In the genomic region with DNA sequence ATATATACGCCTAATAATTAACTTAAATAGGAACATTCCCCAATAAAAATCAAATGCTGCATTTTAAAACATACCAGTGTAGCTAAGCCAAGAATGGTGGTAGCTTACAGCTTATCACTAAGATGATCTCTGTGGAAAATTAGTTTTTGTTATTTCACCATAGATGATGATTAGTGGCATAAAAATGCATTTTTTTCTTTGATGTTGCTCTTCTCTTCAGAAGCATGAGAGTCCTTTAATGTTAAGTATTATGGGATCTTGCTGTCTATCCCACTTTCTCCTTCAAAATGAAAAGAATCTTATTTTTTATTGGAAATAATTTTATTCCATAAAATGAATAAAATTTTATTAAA, we compare ENCODE assay signal across 17 cellular contexts.
A peak's percentile ranks its signal among the peaks of the same experiment; 100 is the strongest.
DNase-seq lines count a peak whose midpoint lies in the region; ATAC-seq, FAIRE-seq and TF ChIP-seq lines count a peak whose summit lies in the region.
"Had no signal": no experiment of that assay in that cellular context is flagged by ENCODE, and none has a peak within 500 bp of the region (broad histone marks: within the 10 kb centered on the region; RNA-seq: fewer than 3 reads in every experiment).

No MANE protein-coding gene starts in this region.

- H3K4me1 Mint-ChIP-seq in astrocyte (ENCODE audit: low read depth, unreplicated experiment): no peaks in the 10 kb centered on the region
- H3K4me1 Mint-ChIP-seq: CD14-positive monocyte had no signal

- CTCF ChIA-PET in mammary epithelial cell (lab: Charles Lee; ENCODE audit: low non-redundant PET): no interaction called here

- H3K4me3 Mint-ChIP-seq in astrocyte (ENCODE audit: unreplicated experiment): no peak overlapping the region
- H3K4me3 Mint-ChIP-seq: CD14-positive monocyte had no signal

- no peak overlapping the region for H3K9ac ChIP-seq in mammary epithelial cell (ENCODE audit: insufficient read depth, low read length)
- H3K9ac ChIP-seq in astrocyte (ENCODE audit: low read length): no peak overlapping the region
- H3K9ac ChIP-seq: KMS-11 had no signal

- H2AFZ ChIP-seq in mammary epithelial cell (ENCODE audit: low read depth, low read length) (no peak overlapping the region), astrocyte (ENCODE audit: low read depth, low read length) (no peak overlapping the region)

- in situ Hi-C loops in mammary epithelial cell (cut with MboI; ENCODE audit: low sequenced_read_pairs in 2 of 2): no loop called here

- H3K27me3 ChIP-seq in mammary epithelial cell (ENCODE audit: insufficient read depth, low read length) (no peaks in the 10 kb centered on the region), breast epithelium (no peaks in the 10 kb centered on the region), astrocyte (ENCODE audit: insufficient read depth, low read length) (no peaks in the 10 kb centered on the region)
- H3K27me3 ChIP-seq: SJSA1 had no signal

- intact Hi-C loops in mammary epithelial cell (cut with micrococcal nuclease) (no loop called here), breast epithelium (cut with DNase I; ENCODE audit: low total_unique reads) (no loop called here)

- no peaks in the 10 kb centered on the region for H3K27me3 Mint-ChIP-seq in astrocyte (ENCODE audit: low read depth, unreplicated experiment)

- dilution Hi-C loops in mammary epithelial cell (cut with HindIII; ENCODE audit: low sequenced_read_pairs): no loop called here

- H3K36me3 Mint-ChIP-seq in astrocyte (ENCODE audit: low read depth, unreplicated experiment): no peaks in the 10 kb centered on the region
- H3K36me3 Mint-ChIP-seq: CD14-positive monocyte had no signal

- H3K9me3 Mint-ChIP-seq in astrocyte (ENCODE audit: unreplicated experiment): no peaks in the 10 kb centered on the region

- H3K27ac ChIP-seq in mammary epithelial cell (ENCODE audit: insufficient read depth, low read depth, low read length): no peak overlapping the region
- no peak overlapping the region for H3K27ac ChIP-seq in breast epithelium
- no peak overlapping the region for H3K27ac ChIP-seq in astrocyte (ENCODE audit: low read depth, low read length)
- no peak overlapping the region for H3K27ac ChIP-seq in coronary artery
- H3K27ac ChIP-seq: KMS-11, SJSA1 had no signal

- TF ChIP-seq CTCF in mammary epithelial cell (conservative IDR thresholded peaks at IDR 0.05 in 1 of 2, IDR thresholded peaks at IDR 0.05 in 1 of 2; ENCODE audit: extremely low read depth in 1 of 2, insufficient read depth in 1 of 2, low read depth in 1 of 2, low read length in 2 of 2): no peak
- TF ChIP-seq CTCF in breast epithelium (IDR thresholded peaks at IDR 0.05): no peak
- no peak for TF ChIP-seq CTCF in astrocyte (IDR thresholded peaks at IDR 0.05; ENCODE audit: insufficient read depth, low read depth, low read length)
- TF ChIP-seq CTCF in fibroblast of pulmonary artery (IDR thresholded peaks at IDR 0.05; ENCODE audit: low read length, missing control alignments): no peak
- TF ChIP-seq CTCF in coronary artery (IDR thresholded peaks at IDR 0.05): no peak

- DNase-seq in mammary epithelial cell (peak; percentile 2), breast epithelium (ENCODE audit: low spot score in 2 of 2) (no peak), astrocyte (ENCODE audit: low read depth) (peak; percentile 2), fibroblast of pulmonary artery (ENCODE audit: low read depth) (peak; percentile 2), coronary artery (ENCODE audit: low spot score) (no peak)
- no peak for DNase-seq in stimulated activated CD4-positive, alpha-beta T cell treated with anti-CD3 and anti-CD28 coated beads, Interleukin-12 subunit alpha, Interleukin-12 subunit beta, amount 100 ng/mL, for 4 hours
- DNase-seq: Caco-2, GF-D8, NCI-H1092, NCI-H1694, NCI-H345 had no signal

- H3K4me3 ChIP-seq in mammary epithelial cell (replicated peaks in 1 of 3; ENCODE audit: insufficient read depth in 1 of 3, low read depth in 2 of 3, low read length in 3 of 3) (no peak overlapping the region), breast epithelium (no peak overlapping the region), astrocyte (ENCODE audit: insufficient read depth, low read depth, low read length) (no peak overlapping the region), fibroblast of pulmonary artery (replicated peaks; ENCODE audit: low read depth, low read length) (no peak overlapping the region), coronary artery (no peak overlapping the region)
- H3K4me3 ChIP-seq: SJSA1 had no signal

- H3K4me1 ChIP-seq in mammary epithelial cell (ENCODE audit: insufficient read depth, low read length) (no peaks in the 10 kb centered on the region), breast epithelium (no peaks in the 10 kb centered on the region), astrocyte (ENCODE audit: insufficient read depth, low read length) (no peaks in the 10 kb centered on the region)
- H3K4me1 ChIP-seq: Caco-2, SJSA1 had no signal

- no peak for ATAC-seq in HG02852 (IDR thresholded peaks at IDR 0.05; ENCODE audit: unreplicated experiment)
- no peak for ATAC-seq in GM18873 (IDR thresholded peaks at IDR 0.05; ENCODE audit: low FRiP score, unreplicated experiment)

- H3K9me3 ChIP-seq in mammary epithelial cell (replicated peaks; ENCODE audit: insufficient read depth, low read length): no peaks in the 10 kb centered on the region
- no peaks in the 10 kb centered on the region for H3K9me3 ChIP-seq in breast epithelium
- H3K9me3 ChIP-seq in astrocyte (ENCODE audit: insufficient read depth, low read depth, low read length): no peaks in the 10 kb centered on the region
- H3K9me3 ChIP-seq: Caco-2 had no signal

- H3K27ac Mint-ChIP-seq in astrocyte (ENCODE audit: unreplicated experiment): no peak overlapping the region
- H3K27ac Mint-ChIP-seq: CD14-positive monocyte had no signal

- H3K36me3 ChIP-seq in mammary epithelial cell (ENCODE audit: insufficient read depth, low read length): no peaks in the 10 kb centered on the region
- H3K36me3 ChIP-seq in breast epithelium: no peaks in the 10 kb centered on the region
- H3K36me3 ChIP-seq in astrocyte (ENCODE audit: insufficient read depth, low read length): no peaks in the 10 kb centered on the region
- H3K36me3 ChIP-seq: SJSA1 had no signal

- H3K79me2 ChIP-seq in mammary epithelial cell (ENCODE audit: insufficient read depth, low read length) (no peaks in the 10 kb centered on the region), astrocyte (ENCODE audit: insufficient read depth, low read length) (no peaks in the 10 kb centered on the region)

- no peak for TF ChIP-seq POLR2A in breast epithelium (IDR thresholded peaks at IDR 0.05)

- no TSS peak for BruUV-seq in mammary epithelial cell (replicated peaks; lab: Mats Ljungman, UMichigan)

- 5% methylated on average over 1 of the region's 1 CpG for WGBS in mammary epithelial cell (ENCODE audit: low coverage, missing lambda C conversion rate)

- no peak for FAIRE-seq in astrocyte (lab: Jason Lieb, UNC)
- FAIRE-seq: H1 had no signal

- H4K20me1 ChIP-seq in mammary epithelial cell (ENCODE audit: insufficient read depth, low read length) (no peaks in the 10 kb centered on the region), astrocyte (ENCODE audit: insufficient read depth, low read length) (no peaks in the 10 kb centered on the region)

- H3K4me2 ChIP-seq in mammary epithelial cell (ENCODE audit: insufficient read depth, low read depth, low read length) (no peak overlapping the region), astrocyte (ENCODE audit: low read length) (no peak overlapping the region)
- H3K4me2 ChIP-seq: KMS-11 had no signal

Comparison
In these comparisons a context has a peak if more than half of its experiments do, and no peak if none do; other contexts are left out.
1. DNase-seq: peak in mammary epithelial cell (single experiment), astrocyte (single experiment) and fibroblast of pulmonary artery (single experiment); none in breast epithelium (0 of 2), coronary artery (single experiment) and stimulated activated CD4-positive, alpha-beta T cell treated with anti-CD3 and anti-CD28 coated beads, Interleukin-12 subunit alpha, Interleukin-12 subunit beta, amount 100 ng/mL, for 4 hours (single experiment).